8 cellular contexts compared by ENCODE assay signal in the genomic region with DNA sequence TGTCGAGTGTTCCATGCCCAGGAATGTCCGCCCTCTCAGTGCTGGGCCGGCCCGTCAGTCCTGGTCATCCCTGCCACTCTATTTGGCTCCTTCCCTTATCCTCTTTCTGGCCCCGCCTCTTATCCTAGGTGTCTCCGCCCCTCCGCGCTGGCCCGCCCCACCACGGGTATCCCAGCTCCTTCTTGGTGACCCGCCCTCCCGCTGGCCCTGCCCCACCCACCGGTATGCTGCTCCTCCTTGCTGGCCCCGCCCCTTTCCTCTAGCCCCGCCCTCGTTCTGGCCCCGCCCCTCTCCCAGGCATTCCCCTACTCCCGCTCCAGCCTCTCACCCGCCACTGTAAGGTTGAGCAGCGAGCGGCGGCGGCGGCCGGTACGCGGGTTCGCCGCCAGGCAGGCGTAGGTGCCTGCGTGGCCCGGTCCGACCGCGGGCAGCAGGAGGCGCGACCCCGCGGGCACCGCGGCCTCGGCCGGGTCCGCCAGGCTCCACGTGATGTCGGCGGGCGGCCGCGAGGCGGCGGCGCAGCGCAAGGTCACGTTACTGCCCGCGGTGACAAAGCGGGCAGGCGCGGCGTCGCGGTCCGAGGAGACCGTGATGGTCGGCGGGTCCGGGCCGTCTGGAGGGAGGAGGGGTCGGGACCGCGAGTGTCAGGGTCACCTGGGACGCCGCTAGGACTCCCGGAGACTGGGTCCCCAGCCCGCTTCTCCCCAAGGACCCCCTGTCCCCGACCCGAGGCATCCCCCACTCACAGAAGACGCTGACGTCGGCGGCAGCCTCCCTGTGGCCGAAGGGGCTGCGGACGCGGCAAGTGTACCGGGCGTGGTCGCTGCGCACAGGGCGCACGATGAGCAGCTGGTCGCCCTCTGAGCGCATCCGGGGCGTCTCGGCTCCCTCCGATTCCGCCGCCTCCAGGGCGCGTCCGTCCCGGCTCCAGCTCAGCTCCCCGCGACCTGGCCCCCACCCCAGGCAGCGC. TPM values are rescaled to one million over a fixed set of nuclear protein-coding genes. Genes with fewer than 3 reads are reported as not detected.
DNase-seq lines count a peak whose midpoint lies in the region; ATAC-seq and TF ChIP-seq lines count a peak whose summit lies in the region.

No MANE protein-coding gene starts in this region.

- ATAC-seq in HG02884 (IDR thresholded peaks at IDR 0.05; ENCODE audit: unreplicated experiment) (peak; percentile 47), lung (ENCODE audit: insufficient read depth, low FRiP score) (peak; percentile 94)
- peak; percentile 89 for ATAC-seq in activated CD8-positive, alpha-beta T cell treated with anti-CD3 and anti-CD28 coated beads for 36 hours

- H3K27ac ChIP-seq in lung (ENCODE audit: low read depth in 1 of 2, low read length in 1 of 2), result peak overlapping the region; percentile 66 to 67

- no peaks in the 10 kb centered on the region for H3K9me3 Mint-ChIP-seq in activated CD8-positive, alpha-beta T cell treated with anti-CD3 and anti-CD28 coated beads for 36 hours

- POLR2A ChIA-PET in activated CD8-positive, alpha-beta T cell treated with anti-CD3 and anti-CD28 coated beads for 36 hours (lab: Charles Lee), result interaction anchor here (0.8 to 1.2 kb wide), 2 partner anchors 9 to 26 kb away, joined by 3 to 4 read pairs; partner anchors contain the start of gene ETFB

- H3K36me3 ChIP-seq in lung (ENCODE audit: control insufficient read depth in 2 of 2, insufficient read depth in 2 of 2, low read length in 2 of 2), result peaks cover 0 to 4% of the 10 kb centered on the region in 2 donors

- peak; percentile 33 for TF ChIP-seq POLR2A in GM15510 (IDR thresholded peaks at IDR 0.05; ENCODE audit: borderline replicate concordance, extremely low read depth, insufficient read length)

- DNase-seq in NCI-H82 (lab: John Stamatoyannopoulos, UW), result peak; percentile 95
- DNase-seq in activated CD8-positive, alpha-beta T cell treated with anti-CD3 and anti-CD28 coated beads for 36 hours, result peak; percentile 99
- peak; percentile 99 for DNase-seq in ecto neural progenitor cell (ENCODE audit: low spot score)
- DNase-seq in lung (ENCODE audit: low spot score), result peak; percentile 99
- DNase-seq in stimulated activated CD4-positive, alpha-beta T cell treated with anti-CD3 and anti-CD28 coated beads, Interleukin-4, amount 100 ng/mL, for 48 hours (ENCODE audit: low read depth in 2 of 2), result peak; percentile 97 to 99
- DNase-seq in NCI-H2196 (lab: John Stamatoyannopoulos, UW; ENCODE audit: unreplicated experiment), result no peak

- H3K27ac Mint-ChIP-seq in activated CD8-positive, alpha-beta T cell treated with anti-CD3 and anti-CD28 coated beads for 36 hours, result peak overlapping the region; percentile 82

- no peaks in the 10 kb centered on the region for H3K27me3 ChIP-seq in lung (ENCODE audit: control insufficient read depth, insufficient read depth)

- peak; percentile 44 for TF ChIP-seq CTCF in activated CD8-positive, alpha-beta T cell treated with anti-CD3 and anti-CD28 coated beads for 36 hours (IDR thresholded peaks at IDR 0.05)
- no peak for TF ChIP-seq CTCF in lung (IDR thresholded peaks at IDR 0.05; ENCODE audit: control extremely low read depth, extremely low read depth)

- WGBS in lung, 2 donors, result 2% methylated on average over 77 to 107 of the region's 107 CpGs

- peak overlapping the region; percentile 77 for H3K4me3 Mint-ChIP-seq in activated CD8-positive, alpha-beta T cell treated with anti-CD3 and anti-CD28 coated beads for 36 hours

- peaks cover 1% of the 10 kb centered on the region for H3K27me3 Mint-ChIP-seq in activated CD8-positive, alpha-beta T cell treated with anti-CD3 and anti-CD28 coated beads for 36 hours

- peaks cover 13% of the 10 kb centered on the region for H3K4me1 Mint-ChIP-seq in activated CD8-positive, alpha-beta T cell treated with anti-CD3 and anti-CD28 coated beads for 36 hours (ENCODE audit: low read depth)

- no peaks in the 10 kb centered on the region for H3K4me1 ChIP-seq in lung (ENCODE audit: control insufficient read depth in 2 of 2, insufficient read depth in 2 of 2, low read length in 2 of 2)

- H3K4me3 ChIP-seq in lung, result peak overlapping the region; percentile 47

- H3K36me3 Mint-ChIP-seq in activated CD8-positive, alpha-beta T cell treated with anti-CD3 and anti-CD28 coated beads for 36 hours (ENCODE audit: low read depth), result peaks cover 3% of the 10 kb centered on the region

- no peaks in the 10 kb centered on the region for H3K9me3 ChIP-seq in lung (ENCODE audit: control insufficient read depth in 2 of 2, insufficient read depth in 1 of 2, low read length in 1 of 2)

- CTCF ChIA-PET in activated CD8-positive, alpha-beta T cell treated with anti-CD3 and anti-CD28 coated beads for 36 hours (lab: Charles Lee), result interaction anchor here (0.6 to 3.2 kb wide), 20 partner anchors 10 to 320 kb away, joined by 3 to 23 read pairs (median 4); partner anchors contain the start of genes ETFB and SIGLEC10

- intact Hi-C loops in activated CD8-positive, alpha-beta T cell treated with anti-CD3 and anti-CD28 coated beads for 36 hours (cut with micrococcal nuclease), result loop anchor here (10.0 kb wide), 1 partner anchor 85 kb away; no protein-coding TSS in a partner anchor

RNA-seq across cellular contexts. Expression of gene VSIG10L, which starts 2.0 kb away (rescaled TPM):
- total RNA-seq in activated CD8-positive, alpha-beta T cell treated with anti-CD3 and anti-CD28 coated beads for 36 hours, result 1 to 10 TPM; 3.6 to 3.7 TPM
- 1 to 10 TPM in 1 of 2 donors, under 1 TPM in 1; 0.57 to 3.1 TPM for total RNA-seq in lung
- polyA plus RNA-seq in lung, result 1 to 10 TPM; 1.8 to 3.7 TPM

RNA-seq across cellular contexts. Expression of gene ETFB, which starts 26.2 kb away (rescaled TPM):
- 100 to 1,000 TPM; 151 to 162 TPM for total RNA-seq in activated CD8-positive, alpha-beta T cell treated with anti-CD3 and anti-CD28 coated beads for 36 hours
- 100 to 1,000 TPM in 1 of 2 donors, 10 to 100 TPM in 1; 36.8 to 101 TPM for total RNA-seq in lung
- 100 to 1,000 TPM; 104 to 118 TPM for polyA plus RNA-seq in lung

RNA-seq across cellular contexts. Expression of gene IGLON5, which starts 28.5 kb away (rescaled TPM):
- total RNA-seq in activated CD8-positive, alpha-beta T cell treated with anti-CD3 and anti-CD28 coated beads for 36 hours, result under 1 TPM; 0.16 to 0.23 TPM
- total RNA-seq in lung, result under 1 TPM; 0.09 to 0.43 TPM
- under 1 TPM in 1 of 2 donors, not detected in 1; 0.18 TPM for polyA plus RNA-seq in lung

RNA-seq across cellular contexts. Expression of gene CLDND2, which starts 28.8 kb away (rescaled TPM):
- 1 to 10 TPM; 5.0 to 5.4 TPM for total RNA-seq in activated CD8-positive, alpha-beta T cell treated with anti-CD3 and anti-CD28 coated beads for 36 hours
- total RNA-seq in lung, result under 1 TPM in 1 of 2 donors, not detected in 1; 0.92 TPM
- under 1 TPM; 0.45 to 0.66 TPM for polyA plus RNA-seq in lung

RNA-seq across cellular contexts. Expression of gene NKG7, which starts 32.5 kb away (rescaled TPM):
- 100 to 1,000 TPM; 258 to 283 TPM for total RNA-seq in activated CD8-positive, alpha-beta T cell treated with anti-CD3 and anti-CD28 coated beads for 36 hours
- total RNA-seq in lung, result 10 to 100 TPM; 12.7 to 16.9 TPM
- polyA plus RNA-seq in lung, result 100 to 1,000 TPM in 1 of 2 donors, 10 to 100 TPM in 1; 12.7 to 328 TPM
